ENCODE assay signal across 1 cellular context in the genomic region with DNA sequence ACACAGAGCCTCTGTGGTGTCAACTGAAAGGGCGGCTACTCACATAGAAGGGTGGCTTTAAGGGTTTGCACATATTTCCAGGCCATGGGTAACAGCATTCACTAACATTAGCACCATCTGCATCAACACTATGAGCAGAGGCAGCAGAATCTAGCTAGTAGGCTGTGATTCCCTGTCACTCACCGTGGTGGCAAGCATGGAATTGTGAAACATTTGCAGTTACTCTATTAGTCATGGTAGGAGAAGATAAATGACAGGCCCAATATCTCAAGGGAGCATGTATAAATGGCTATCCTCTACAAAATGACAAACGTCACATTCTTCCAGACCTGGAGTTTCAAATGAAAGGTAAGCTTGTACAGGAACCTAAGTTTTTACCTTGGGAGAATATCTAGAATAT.
TF ChIP-seq lines count a peak whose summit lies in the region.

No MANE protein-coding gene starts in this region.

TF ChIP-seq in K562, 482 proteins besides CTCF, POLR2A, EP300 and RAD21 (continued from another document and continues in another):
- TF ChIP-seq, protein P1, sequence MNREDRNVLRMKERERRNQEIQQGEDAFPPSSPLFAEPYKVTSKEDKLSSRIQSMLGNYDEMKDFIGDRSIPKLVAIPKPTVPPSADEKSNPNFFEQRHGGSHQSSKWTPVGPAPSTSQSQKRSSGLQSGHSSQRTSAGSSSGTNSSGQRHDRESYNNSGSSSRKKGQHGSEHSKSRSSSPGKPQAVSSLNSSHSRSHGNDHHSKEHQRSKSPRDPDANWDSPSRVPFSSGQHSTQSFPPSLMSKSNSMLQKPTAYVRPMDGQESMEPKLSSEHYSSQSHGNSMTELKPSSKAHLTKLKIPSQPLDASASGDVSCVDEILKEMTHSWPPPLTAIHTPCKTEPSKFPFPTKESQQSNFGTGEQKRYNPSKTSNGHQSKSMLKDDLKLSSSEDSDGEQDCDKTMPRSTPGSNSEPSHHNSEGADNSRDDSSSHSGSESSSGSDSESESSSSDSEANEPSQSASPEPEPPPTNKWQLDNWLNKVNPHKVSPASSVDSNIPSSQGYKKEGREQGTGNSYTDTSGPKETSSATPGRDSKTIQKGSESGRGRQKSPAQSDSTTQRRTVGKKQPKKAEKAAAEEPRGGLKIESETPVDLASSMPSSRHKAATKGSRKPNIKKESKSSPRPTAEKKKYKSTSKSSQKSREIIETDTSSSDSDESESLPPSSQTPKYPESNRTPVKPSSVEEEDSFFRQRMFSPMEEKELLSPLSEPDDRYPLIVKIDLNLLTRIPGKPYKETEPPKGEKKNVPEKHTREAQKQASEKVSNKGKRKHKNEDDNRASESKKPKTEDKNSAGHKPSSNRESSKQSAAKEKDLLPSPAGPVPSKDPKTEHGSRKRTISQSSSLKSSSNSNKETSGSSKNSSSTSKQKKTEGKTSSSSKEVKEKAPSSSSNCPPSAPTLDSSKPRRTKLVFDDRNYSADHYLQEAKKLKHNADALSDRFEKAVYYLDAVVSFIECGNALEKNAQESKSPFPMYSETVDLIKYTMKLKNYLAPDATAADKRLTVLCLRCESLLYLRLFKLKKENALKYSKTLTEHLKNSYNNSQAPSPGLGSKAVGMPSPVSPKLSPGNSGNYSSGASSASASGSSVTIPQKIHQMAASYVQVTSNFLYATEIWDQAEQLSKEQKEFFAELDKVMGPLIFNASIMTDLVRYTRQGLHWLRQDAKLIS (CRISPR knock-in tag; IDR thresholded peaks at IDR 0.05), result no peak
- 0 out of 4 replicates have a peak, but pooled peaks of 1 of the 2 experiments have one; percentile 21 for TF ChIP-seq KDM1A (IDR thresholded peaks at IDR 0.05)
- TF ChIP-seq ZNF12 (CRISPR knock-in tag; IDR thresholded peaks at IDR 0.05), result no peak
- TF ChIP-seq ZNF224 (CRISPR knock-in tag; IDR thresholded peaks at IDR 0.05), result no peak
- peak; percentile 67 for TF ChIP-seq TCF3 (CRISPR knock-in tag; IDR thresholded peaks at IDR 0.05)
- no peak for TF ChIP-seq SIN3B (IDR thresholded peaks at IDR 0.05; ENCODE audit: low read depth)
- TF ChIP-seq TBL1XR1 (IDR thresholded peaks at IDR 0.05; ENCODE audit: low read length in 2 of 2), result no peak
- peak; percentile 45; the same call in 1 of the 2 replicates for TF ChIP-seq DPF2 (IDR thresholded peaks at IDR 0.05)
- TF ChIP-seq YY1 (IDR thresholded peaks at IDR 0.05; ENCODE audit: borderline replicate concordance in 1 of 3, control insufficient read depth in 1 of 3, extremely low read depth in 1 of 3, insufficient read depth in 3 of 3, insufficient read length in 1 of 3, insufficient replicate concordance in 2 of 3, low read depth in 1 of 3, low read length in 2 of 3), result no peak
- TF ChIP-seq, protein P2, sequence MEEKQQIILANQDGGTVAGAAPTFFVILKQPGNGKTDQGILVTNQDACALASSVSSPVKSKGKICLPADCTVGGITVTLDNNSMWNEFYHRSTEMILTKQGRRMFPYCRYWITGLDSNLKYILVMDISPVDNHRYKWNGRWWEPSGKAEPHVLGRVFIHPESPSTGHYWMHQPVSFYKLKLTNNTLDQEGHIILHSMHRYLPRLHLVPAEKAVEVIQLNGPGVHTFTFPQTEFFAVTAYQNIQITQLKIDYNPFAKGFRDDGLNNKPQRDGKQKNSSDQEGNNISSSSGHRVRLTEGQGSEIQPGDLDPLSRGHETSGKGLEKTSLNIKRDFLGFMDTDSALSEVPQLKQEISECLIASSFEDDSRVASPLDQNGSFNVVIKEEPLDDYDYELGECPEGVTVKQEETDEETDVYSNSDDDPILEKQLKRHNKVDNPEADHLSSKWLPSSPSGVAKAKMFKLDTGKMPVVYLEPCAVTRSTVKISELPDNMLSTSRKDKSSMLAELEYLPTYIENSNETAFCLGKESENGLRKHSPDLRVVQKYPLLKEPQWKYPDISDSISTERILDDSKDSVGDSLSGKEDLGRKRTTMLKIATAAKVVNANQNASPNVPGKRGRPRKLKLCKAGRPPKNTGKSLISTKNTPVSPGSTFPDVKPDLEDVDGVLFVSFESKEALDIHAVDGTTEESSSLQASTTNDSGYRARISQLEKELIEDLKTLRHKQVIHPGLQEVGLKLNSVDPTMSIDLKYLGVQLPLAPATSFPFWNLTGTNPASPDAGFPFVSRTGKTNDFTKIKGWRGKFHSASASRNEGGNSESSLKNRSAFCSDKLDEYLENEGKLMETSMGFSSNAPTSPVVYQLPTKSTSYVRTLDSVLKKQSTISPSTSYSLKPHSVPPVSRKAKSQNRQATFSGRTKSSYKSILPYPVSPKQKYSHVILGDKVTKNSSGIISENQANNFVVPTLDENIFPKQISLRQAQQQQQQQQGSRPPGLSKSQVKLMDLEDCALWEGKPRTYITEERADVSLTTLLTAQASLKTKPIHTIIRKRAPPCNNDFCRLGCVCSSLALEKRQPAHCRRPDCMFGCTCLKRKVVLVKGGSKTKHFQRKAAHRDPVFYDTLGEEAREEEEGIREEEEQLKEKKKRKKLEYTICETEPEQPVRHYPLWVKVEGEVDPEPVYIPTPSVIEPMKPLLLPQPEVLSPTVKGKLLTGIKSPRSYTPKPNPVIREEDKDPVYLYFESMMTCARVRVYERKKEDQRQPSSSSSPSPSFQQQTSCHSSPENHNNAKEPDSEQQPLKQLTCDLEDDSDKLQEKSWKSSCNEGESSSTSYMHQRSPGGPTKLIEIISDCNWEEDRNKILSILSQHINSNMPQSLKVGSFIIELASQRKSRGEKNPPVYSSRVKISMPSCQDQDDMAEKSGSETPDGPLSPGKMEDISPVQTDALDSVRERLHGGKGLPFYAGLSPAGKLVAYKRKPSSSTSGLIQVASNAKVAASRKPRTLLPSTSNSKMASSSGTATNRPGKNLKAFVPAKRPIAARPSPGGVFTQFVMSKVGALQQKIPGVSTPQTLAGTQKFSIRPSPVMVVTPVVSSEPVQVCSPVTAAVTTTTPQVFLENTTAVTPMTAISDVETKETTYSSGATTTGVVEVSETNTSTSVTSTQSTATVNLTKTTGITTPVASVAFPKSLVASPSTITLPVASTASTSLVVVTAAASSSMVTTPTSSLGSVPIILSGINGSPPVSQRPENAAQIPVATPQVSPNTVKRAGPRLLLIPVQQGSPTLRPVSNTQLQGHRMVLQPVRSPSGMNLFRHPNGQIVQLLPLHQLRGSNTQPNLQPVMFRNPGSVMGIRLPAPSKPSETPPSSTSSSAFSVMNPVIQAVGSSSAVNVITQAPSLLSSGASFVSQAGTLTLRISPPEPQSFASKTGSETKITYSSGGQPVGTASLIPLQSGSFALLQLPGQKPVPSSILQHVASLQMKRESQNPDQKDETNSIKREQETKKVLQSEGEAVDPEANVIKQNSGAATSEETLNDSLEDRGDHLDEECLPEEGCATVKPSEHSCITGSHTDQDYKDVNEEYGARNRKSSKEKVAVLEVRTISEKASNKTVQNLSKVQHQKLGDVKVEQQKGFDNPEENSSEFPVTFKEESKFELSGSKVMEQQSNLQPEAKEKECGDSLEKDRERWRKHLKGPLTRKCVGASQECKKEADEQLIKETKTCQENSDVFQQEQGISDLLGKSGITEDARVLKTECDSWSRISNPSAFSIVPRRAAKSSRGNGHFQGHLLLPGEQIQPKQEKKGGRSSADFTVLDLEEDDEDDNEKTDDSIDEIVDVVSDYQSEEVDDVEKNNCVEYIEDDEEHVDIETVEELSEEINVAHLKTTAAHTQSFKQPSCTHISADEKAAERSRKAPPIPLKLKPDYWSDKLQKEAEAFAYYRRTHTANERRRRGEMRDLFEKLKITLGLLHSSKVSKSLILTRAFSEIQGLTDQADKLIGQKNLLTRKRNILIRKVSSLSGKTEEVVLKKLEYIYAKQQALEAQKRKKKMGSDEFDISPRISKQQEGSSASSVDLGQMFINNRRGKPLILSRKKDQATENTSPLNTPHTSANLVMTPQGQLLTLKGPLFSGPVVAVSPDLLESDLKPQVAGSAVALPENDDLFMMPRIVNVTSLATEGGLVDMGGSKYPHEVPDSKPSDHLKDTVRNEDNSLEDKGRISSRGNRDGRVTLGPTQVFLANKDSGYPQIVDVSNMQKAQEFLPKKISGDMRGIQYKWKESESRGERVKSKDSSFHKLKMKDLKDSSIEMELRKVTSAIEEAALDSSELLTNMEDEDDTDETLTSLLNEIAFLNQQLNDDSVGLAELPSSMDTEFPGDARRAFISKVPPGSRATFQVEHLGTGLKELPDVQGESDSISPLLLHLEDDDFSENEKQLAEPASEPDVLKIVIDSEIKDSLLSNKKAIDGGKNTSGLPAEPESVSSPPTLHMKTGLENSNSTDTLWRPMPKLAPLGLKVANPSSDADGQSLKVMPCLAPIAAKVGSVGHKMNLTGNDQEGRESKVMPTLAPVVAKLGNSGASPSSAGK (IDR thresholded peaks at IDR 0.05), result no peak
- peak; percentile 50 to 57; a peak in 2 of 4 replicates for TF ChIP-seq TRIM24 (IDR thresholded peaks at IDR 0.05)
- no peak for TF ChIP-seq ZNF184 (CRISPR knock-in tag; IDR thresholded peaks at IDR 0.05)
- TF ChIP-seq TAF7 (tag; IDR thresholded peaks at IDR 0.05), result no peak
- no peak for TF ChIP-seq NFATC3 (IDR thresholded peaks at IDR 0.05)
- TF ChIP-seq JUND (IDR thresholded peaks at IDR 0.05; ENCODE audit: borderline replicate concordance, low read depth, low read length), result peak; percentile 15; the same call in 1 of the 2 replicates
- peak; percentile 31; the same call in 1 of the 3 replicates for TF ChIP-seq JUND (tag; IDR thresholded peaks at IDR 0.05; ENCODE audit: borderline replicate concordance, low read depth, low read length)
- TF ChIP-seq, protein P3, sequence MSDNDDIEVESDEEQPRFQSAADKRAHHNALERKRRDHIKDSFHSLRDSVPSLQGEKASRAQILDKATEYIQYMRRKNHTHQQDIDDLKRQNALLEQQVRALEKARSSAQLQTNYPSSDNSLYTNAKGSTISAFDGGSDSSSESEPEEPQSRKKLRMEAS (CRISPR knock-in tag; IDR thresholded peaks at IDR 0.05), result no peak
- TF ChIP-seq, protein P4, sequence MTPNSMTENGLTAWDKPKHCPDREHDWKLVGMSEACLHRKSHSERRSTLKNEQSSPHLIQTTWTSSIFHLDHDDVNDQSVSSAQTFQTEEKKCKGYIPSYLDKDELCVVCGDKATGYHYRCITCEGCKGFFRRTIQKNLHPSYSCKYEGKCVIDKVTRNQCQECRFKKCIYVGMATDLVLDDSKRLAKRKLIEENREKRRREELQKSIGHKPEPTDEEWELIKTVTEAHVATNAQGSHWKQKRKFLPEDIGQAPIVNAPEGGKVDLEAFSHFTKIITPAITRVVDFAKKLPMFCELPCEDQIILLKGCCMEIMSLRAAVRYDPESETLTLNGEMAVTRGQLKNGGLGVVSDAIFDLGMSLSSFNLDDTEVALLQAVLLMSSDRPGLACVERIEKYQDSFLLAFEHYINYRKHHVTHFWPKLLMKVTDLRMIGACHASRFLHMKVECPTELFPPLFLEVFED (CRISPR knock-in tag; conservative IDR thresholded peaks at IDR 0.05), result no peak
- no peak for TF ChIP-seq ZNF445 (CRISPR knock-in tag; IDR thresholded peaks at IDR 0.05; ENCODE audit: low read depth)
- 0 out of 2 replicates have a peak, but pooled peaks have one; percentile 24 for TF ChIP-seq NFE2 (IDR thresholded peaks at IDR 0.05; ENCODE audit: low read depth)
- TF ChIP-seq GTF2A2 (tag; IDR thresholded peaks at IDR 0.05), result no peak
- no peak for TF ChIP-seq STAT5B (CRISPR knock-in tag; IDR thresholded peaks at IDR 0.05)
- TF ChIP-seq CEBPB (tag; IDR thresholded peaks at IDR 0.05), result peak; percentile 95
- TF ChIP-seq ZNF76 (CRISPR knock-in tag; IDR thresholded peaks at IDR 0.05; ENCODE audit: borderline replicate concordance), result no peak
- TF ChIP-seq, protein P5, sequence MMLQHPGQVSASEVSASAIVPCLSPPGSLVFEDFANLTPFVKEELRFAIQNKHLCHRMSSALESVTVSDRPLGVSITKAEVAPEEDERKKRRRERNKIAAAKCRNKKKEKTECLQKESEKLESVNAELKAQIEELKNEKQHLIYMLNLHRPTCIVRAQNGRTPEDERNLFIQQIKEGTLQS (IDR thresholded peaks at IDR 0.05), result peak; percentile 29; the same call in 1 of the 2 replicates
- TF ChIP-seq, protein P5 (CRISPR knock-in tag; conservative IDR thresholded peaks at IDR 0.05), result no peak
- no peak for TF ChIP-seq NRF1 (conservative IDR thresholded peaks at IDR 0.05 in 1 of 2, IDR thresholded peaks at IDR 0.05 in 1 of 2)
- TF ChIP-seq ATF1 (CRISPR knock-in tag; IDR thresholded peaks at IDR 0.05), result no peak
- TF ChIP-seq ATF1 (tag; IDR thresholded peaks at IDR 0.05), result no peak
- peak; percentile 75 for TF ChIP-seq CEBPG (CRISPR knock-in tag; IDR thresholded peaks at IDR 0.05)
- TF ChIP-seq CEBPG (tag; conservative IDR thresholded peaks at IDR 0.05 in 1 of 2, IDR thresholded peaks at IDR 0.05 in 1 of 2), result peak; percentile 36 to 81
- TF ChIP-seq, protein P6, sequence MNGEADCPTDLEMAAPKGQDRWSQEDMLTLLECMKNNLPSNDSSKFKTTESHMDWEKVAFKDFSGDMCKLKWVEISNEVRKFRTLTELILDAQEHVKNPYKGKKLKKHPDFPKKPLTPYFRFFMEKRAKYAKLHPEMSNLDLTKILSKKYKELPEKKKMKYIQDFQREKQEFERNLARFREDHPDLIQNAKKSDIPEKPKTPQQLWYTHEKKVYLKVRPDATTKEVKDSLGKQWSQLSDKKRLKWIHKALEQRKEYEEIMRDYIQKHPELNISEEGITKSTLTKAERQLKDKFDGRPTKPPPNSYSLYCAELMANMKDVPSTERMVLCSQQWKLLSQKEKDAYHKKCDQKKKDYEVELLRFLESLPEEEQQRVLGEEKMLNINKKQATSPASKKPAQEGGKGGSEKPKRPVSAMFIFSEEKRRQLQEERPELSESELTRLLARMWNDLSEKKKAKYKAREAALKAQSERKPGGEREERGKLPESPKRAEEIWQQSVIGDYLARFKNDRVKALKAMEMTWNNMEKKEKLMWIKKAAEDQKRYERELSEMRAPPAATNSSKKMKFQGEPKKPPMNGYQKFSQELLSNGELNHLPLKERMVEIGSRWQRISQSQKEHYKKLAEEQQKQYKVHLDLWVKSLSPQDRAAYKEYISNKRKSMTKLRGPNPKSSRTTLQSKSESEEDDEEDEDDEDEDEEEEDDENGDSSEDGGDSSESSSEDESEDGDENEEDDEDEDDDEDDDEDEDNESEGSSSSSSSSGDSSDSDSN (IDR thresholded peaks at IDR 0.05; ENCODE audit: borderline replicate concordance in 1 of 2, low read depth in 2 of 2, low read length in 2 of 2), result no peak
- TF ChIP-seq ZNF780A (CRISPR knock-in tag; IDR thresholded peaks at IDR 0.05), result no peak
- no peak for TF ChIP-seq MCM3 (IDR thresholded peaks at IDR 0.05)
- peak in 1 of 2 experiments; percentile 29 for TF ChIP-seq NCOA2 (IDR thresholded peaks at IDR 0.05; ENCODE audit: partially characterized antibody in 2 of 2)
- no peak for TF ChIP-seq GTF2F1 (IDR thresholded peaks at IDR 0.05; ENCODE audit: low read depth, low read length)
- TF ChIP-seq SMARCA4 (IDR thresholded peaks at IDR 0.05), result 0 out of 2 replicates have a peak, but pooled peaks have one; percentile 40
- no peak for TF ChIP-seq ZNF561 (CRISPR knock-in tag; conservative IDR thresholded peaks at IDR 0.05)
- TF ChIP-seq CAMTA2 (CRISPR knock-in tag; conservative IDR thresholded peaks at IDR 0.05), result no peak
- TF ChIP-seq JUNB (CRISPR knock-in tag; conservative IDR thresholded peaks at IDR 0.05), result no peak
